Comparison of ENCODE assay signal across 1 cellular context in the genomic region with DNA sequence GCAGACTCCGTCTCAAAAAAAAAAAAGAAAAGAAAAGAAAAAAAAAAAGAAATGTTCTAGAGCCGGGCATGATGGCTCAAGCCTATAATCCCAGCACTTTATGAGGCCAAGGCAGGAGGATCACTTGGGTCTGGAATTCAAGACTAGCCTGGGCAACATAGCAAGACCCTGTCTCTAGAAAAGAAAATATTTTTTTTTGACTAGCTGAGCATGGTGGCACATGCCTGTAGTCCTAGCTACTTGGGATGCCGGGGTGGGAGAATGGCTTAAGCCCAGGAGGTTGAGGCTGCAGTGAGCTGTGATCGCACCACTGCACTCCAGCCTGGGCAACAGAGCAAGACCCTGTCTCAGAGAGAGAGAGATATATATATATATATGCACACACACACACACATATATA. TPM values are rescaled to one million over a fixed set of nuclear protein-coding genes. Genes with fewer than 3 reads are reported as not detected.
"Had no signal": no experiment of that assay in that cellular context is flagged by ENCODE, and none has a peak within 500 bp of the region (broad histone marks: within the 10 kb centered on the region; RNA-seq: fewer than 3 reads in every experiment).

No MANE protein-coding gene starts in this region.

RNA-seq across cellular contexts. Expression of a gene that starts 35.9 kb away (rescaled TPM):
- total RNA-seq: GM12878 had no signal
